In genomic region chr13:44035400-44035799, GRCh38 we compare ENCODE assay signal across 35 cellular contexts.
"Had no signal": no experiment of that assay in that cellular context is flagged by ENCODE, and none has a peak within 500 bp of the region (broad histone marks: within the 10 kb centered on the region; RNA-seq: fewer than 3 reads in every experiment).

No MANE protein-coding gene starts in this region.

- DNase-seq: Karpas-422, Kasumi-1, KG1, MG63, MM.1S, MV-4-11, NCI-H1092, NCI-H1092 treated with DMSO at 0.1 percent for 48 hours, NCI-H1105, NCI-H1105 treated with DMSO at 0.1 percent for 48 hours, NCI-H1417, NCI-H1417 treated with DMSO at 0.1 percent for 48 hours, NCI-H1436, NCI-H1436 treated with DMSO at 0.1 percent for 48 hours, NCI-H146, NCI-H1694, NCI-H1694 treated with DMSO at 0.1 percent for 48 hours, NCI-H187, NCI-H187 treated with DMSO at 0.1 percent for 48 hours, NCI-H1930, NCI-H2029, NCI-H2029 treated with DMSO at 0.1 percent for 48 hours, NCI-H2081, NCI-H2081 treated with DMSO at 0.1 percent for 48 hours, NCI-H2107, NCI-H2171, NCI-H2171 treated with DMSO at 0.1 percent for 48 hours, NCI-H2227 treated with DMSO at 0.1 percent for 48 hours, NCI-H226, NCI-H345, NCI-H446, NCI-H446 treated with DMSO at 0.1 percent for 48 hours, NCI-H510A, NCI-H510A treated with DMSO at 0.1 percent for 48 hours had no signal

- H3K4me2 ChIP-seq: KMS-11 had no signal

- H3K27ac ChIP-seq: KMS-11 had no signal

- H3K4me3 ChIP-seq: MG63 had no signal

- H3K27me3 ChIP-seq: MG63 had no signal

- H3K9me3 ChIP-seq: MG63 had no signal

- H3K36me3 ChIP-seq: MG63 had no signal

- H3K9ac ChIP-seq: KMS-11 had no signal
